In the genomic region with DNA sequence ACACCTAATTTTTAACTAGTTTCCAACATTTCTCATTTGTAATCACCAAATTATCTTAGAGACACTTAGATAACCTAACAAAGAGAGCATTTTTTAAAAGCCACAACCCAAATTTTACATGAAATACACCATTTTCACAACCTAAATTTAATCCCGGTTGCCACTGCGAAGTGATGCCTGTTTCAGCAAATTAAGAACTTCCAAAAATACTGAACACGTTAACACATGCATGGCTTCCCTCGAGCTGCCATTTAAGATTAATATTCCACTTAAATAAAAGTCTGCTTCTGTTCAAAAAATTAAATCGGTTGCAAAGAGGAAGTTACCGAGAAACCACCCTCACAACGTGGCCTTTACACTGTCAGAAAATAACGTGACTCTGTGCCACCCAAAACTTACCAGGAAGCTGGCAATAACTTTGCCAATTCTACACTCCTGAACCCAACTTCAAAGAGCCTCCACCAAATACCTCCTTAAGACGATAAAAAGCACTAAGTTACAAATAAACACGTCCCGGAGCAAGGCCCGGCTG, we compare ENCODE assay signal across 8 cellular contexts. TPM values are rescaled to one million over a fixed set of nuclear protein-coding genes. Genes with fewer than 3 reads are reported as not detected.
DNase-seq lines count a peak whose midpoint lies in the region; ATAC-seq lines count a peak whose summit lies in the region.

No MANE protein-coding gene starts in this region.

- ATAC-seq in activated naive CD8-positive, alpha-beta T cell treated with anti-CD3 and anti-CD28 coated beads, Interleukin-2, amount 10 ng/mL, durations not matched to agents 7 days and 5 days (ENCODE audit: low read depth): no peak
- peak; percentile 37 for ATAC-seq in stimulated activated memory B cell treated with anti-CD40 and anti-IgM and Interleukin-4, amounts not matched to agents 10 μg/mL and 1 μg/mL and 100 μg/mL, for 72 hours
- no peak for ATAC-seq in HG03342 (IDR thresholded peaks at IDR 0.05; ENCODE audit: unreplicated experiment)
- no peak for ATAC-seq in GM19463 (IDR thresholded peaks at IDR 0.05; ENCODE audit: unreplicated experiment)

- H3K9me3 Mint-ChIP-seq in activated naive CD8-positive, alpha-beta T cell treated with anti-CD3 and anti-CD28 coated beads, Interleukin-2, amount 10 ng/mL, durations not matched to agents 7 days and 5 days: no peaks in the 10 kb centered on the region
- no peaks in the 10 kb centered on the region for H3K9me3 Mint-ChIP-seq in immature natural killer cell
- H3K9me3 Mint-ChIP-seq in stimulated activated memory B cell treated with anti-CD40 and anti-IgM and Interleukin-4, amounts not matched to agents 10 μg/mL and 1 μg/mL and 100 μg/mL, for 72 hours: no peaks in the 10 kb centered on the region

- peak overlapping the region; percentile 100 for H3K4me3 Mint-ChIP-seq in activated naive CD8-positive, alpha-beta T cell treated with anti-CD3 and anti-CD28 coated beads, Interleukin-2, amount 10 ng/mL, durations not matched to agents 7 days and 5 days
- H3K4me3 Mint-ChIP-seq in immature natural killer cell: peak overlapping the region; percentile 91 to 100 (median 97)
- peak overlapping the region; percentile 94 for H3K4me3 Mint-ChIP-seq in stimulated activated memory B cell treated with anti-CD40 and anti-IgM and Interleukin-4, amounts not matched to agents 10 μg/mL and 1 μg/mL and 100 μg/mL, for 72 hours

- H3K4me3 ChIP-seq in MG63: peak overlapping the region; percentile 99

- H3K9me3 ChIP-seq in MG63: no peaks in the 10 kb centered on the region

- H3K27me3 ChIP-seq in MG63: no peaks in the 10 kb centered on the region

- peaks cover 48% of the 10 kb centered on the region for H3K4me1 Mint-ChIP-seq in activated naive CD8-positive, alpha-beta T cell treated with anti-CD3 and anti-CD28 coated beads, Interleukin-2, amount 10 ng/mL, durations not matched to agents 7 days and 5 days
- peaks cover 69 to 73% of the 10 kb centered on the region in 2 donors for H3K4me1 Mint-ChIP-seq in immature natural killer cell
- peaks cover 60% of the 10 kb centered on the region for H3K4me1 Mint-ChIP-seq in stimulated activated memory B cell treated with anti-CD40 and anti-IgM and Interleukin-4, amounts not matched to agents 10 μg/mL and 1 μg/mL and 100 μg/mL, for 72 hours

- peak overlapping the region; percentile 100 for H3K27ac Mint-ChIP-seq in activated naive CD8-positive, alpha-beta T cell treated with anti-CD3 and anti-CD28 coated beads, Interleukin-2, amount 10 ng/mL, durations not matched to agents 7 days and 5 days
- H3K27ac Mint-ChIP-seq in immature natural killer cell: peak overlapping the region; percentile 90 to 99 (median 98)
- peak overlapping the region; percentile 96 for H3K27ac Mint-ChIP-seq in stimulated activated memory B cell treated with anti-CD40 and anti-IgM and Interleukin-4, amounts not matched to agents 10 μg/mL and 1 μg/mL and 100 μg/mL, for 72 hours

- no peaks in the 10 kb centered on the region for H3K27me3 Mint-ChIP-seq in activated naive CD8-positive, alpha-beta T cell treated with anti-CD3 and anti-CD28 coated beads, Interleukin-2, amount 10 ng/mL, durations not matched to agents 7 days and 5 days
- H3K27me3 Mint-ChIP-seq in immature natural killer cell (ENCODE audit: low read depth in 3 of 3): peaks cover 14 to 37% (median 22%) of the 10 kb centered on the region in 3 donors
- no peaks in the 10 kb centered on the region for H3K27me3 Mint-ChIP-seq in stimulated activated memory B cell treated with anti-CD40 and anti-IgM and Interleukin-4, amounts not matched to agents 10 μg/mL and 1 μg/mL and 100 μg/mL, for 72 hours

- peaks cover 33% of the 10 kb centered on the region for H3K36me3 Mint-ChIP-seq in activated naive CD8-positive, alpha-beta T cell treated with anti-CD3 and anti-CD28 coated beads, Interleukin-2, amount 10 ng/mL, durations not matched to agents 7 days and 5 days
- H3K36me3 Mint-ChIP-seq in immature natural killer cell: peaks cover 0 to 9% (median 0%) of the 10 kb centered on the region in 3 donors
- H3K36me3 Mint-ChIP-seq in stimulated activated memory B cell treated with anti-CD40 and anti-IgM and Interleukin-4, amounts not matched to agents 10 μg/mL and 1 μg/mL and 100 μg/mL, for 72 hours: peaks cover 19% of the 10 kb centered on the region

- DNase-seq in NCI-H1092 treated with DMSO at 0.1 percent for 48 hours (lab: John Stamatoyannopoulos, UW) (peak; percentile 64), NCI-H1092 (lab: John Stamatoyannopoulos, UW) (no peak), MG63 (no peak), immature natural killer cell (peak; percentile 7 to 42 (median 30))
- DNase-seq in activated naive CD8-positive, alpha-beta T cell treated with anti-CD3 and anti-CD28 coated beads, Interleukin-2, amount 10 ng/mL, durations not matched to agents 7 days and 5 days: no peak

- POLR2A ChIA-PET in activated naive CD8-positive, alpha-beta T cell treated with anti-CD3 and anti-CD28 coated beads, Interleukin-2, amount 10 ng/mL, durations not matched to agents 7 days and 5 days (lab: Charles Lee): interaction anchor here (0.8 to 6.0 kb wide), 7 partner anchors 19 to 343 kb away, joined by 3 to 149 read pairs (median 5); no protein-coding TSS in a partner anchor

- peaks cover 24% of the 10 kb centered on the region for H3K36me3 ChIP-seq in MG63

RNA-seq across cellular contexts. Expression of a gene that starts 1.3 kb away (rescaled TPM):
- total RNA-seq in MG63 (2014; rRNA removed; shearing (Covaris generic); ENCODE audit: low replicate concordance): 99.0 and 103 TPM in 2 replicates
- total RNA-seq in activated naive CD8-positive, alpha-beta T cell treated with anti-CD3 and anti-CD28 coated beads, Interleukin-2, amount 10 ng/mL, durations not matched to agents 7 days and 5 days: 100 to 1,000 TPM; 176 TPM
- polyA plus RNA-seq in immature natural killer cell: 10 to 100 TPM; 12.1 to 19.4 (median 13.0) TPM

Comparison
In these comparisons a context has a peak if more than half of its experiments do, and no peak if none do; other contexts are left out.
1. DNase-seq: peak in NCI-H1092 treated with DMSO at 0.1 percent for 48 hours (single experiment) and immature natural killer cell (3 of 3); none in NCI-H1092 (single experiment), MG63 (single experiment) and activated naive CD8-positive, alpha-beta T cell treated with anti-CD3 and anti-CD28 coated beads, Interleukin-2, amount 10 ng/mL, durations not matched to agents 7 days and 5 days (single experiment).
2. Peak in every context shown above with its lines, with median percentiles within 50 percentile points of each other: H3K27ac Mint-ChIP-seq and H3K4me3 Mint-ChIP-seq.